Comparison of ENCODE assay signal across 10 cellular contexts in the genomic region with DNA sequence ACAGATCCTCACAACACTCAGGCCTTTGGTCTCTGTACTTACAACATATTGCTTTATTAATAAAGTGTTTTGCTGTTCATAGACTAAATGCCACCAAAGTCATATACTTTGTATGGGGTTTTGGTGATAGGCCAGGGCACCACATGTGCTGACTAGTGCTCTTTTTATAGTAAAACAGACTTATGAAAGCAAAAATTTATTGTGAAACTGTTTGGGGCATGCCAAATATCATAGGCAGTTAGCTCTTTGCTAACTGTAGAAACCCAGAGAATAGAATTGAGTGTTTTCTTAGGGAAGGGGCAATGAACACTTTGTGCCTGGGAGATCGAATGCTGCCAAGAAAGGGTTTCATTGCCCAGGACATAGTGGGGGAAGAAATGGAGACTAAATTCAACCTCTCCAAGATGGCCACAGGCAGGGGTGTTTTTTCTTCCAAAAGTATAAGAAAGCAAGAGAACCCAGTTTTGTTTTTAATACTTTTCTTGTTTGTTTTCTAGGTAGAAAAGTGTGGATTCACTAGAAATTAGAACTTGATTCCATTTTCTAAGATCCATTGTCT.
A peak's percentile ranks its signal among the peaks of the same experiment; 100 is the strongest.
DNase-seq lines count a peak whose midpoint lies in the region; ATAC-seq and TF ChIP-seq lines count a peak whose summit lies in the region.
"Had no signal": no experiment of that assay in that cellular context is flagged by ENCODE, and none has a peak within 500 bp of the region (broad histone marks: within the 10 kb centered on the region; RNA-seq: fewer than 3 reads in every experiment).

No MANE protein-coding gene starts in this region.

- no peaks in the 10 kb centered on the region; the same call in 1 of the 2 replicates for H4K20me1 ChIP-seq in DOHH2 (ENCODE audit: control insufficient read depth, insufficient read depth, low read depth, low read length)
- no peaks in the 10 kb centered on the region for H4K20me1 ChIP-seq in MM.1S (ENCODE audit: insufficient read depth, low read length)
- no peaks in the 10 kb centered on the region for H4K20me1 ChIP-seq in hepatocyte (ENCODE audit: insufficient read depth, poor library complexity, severe bottlenecking)

- H3K9ac ChIP-seq in MM.1S (ENCODE audit: low read length), result peak overlapping the region; percentile 50

- H2AFZ ChIP-seq in MM.1S (ENCODE audit: low read length) (peak overlapping the region; percentile 25), hepatocyte (no peak overlapping the region)

- no peaks in the 10 kb centered on the region for H3K79me2 ChIP-seq in DOHH2 (ENCODE audit: control insufficient read depth, low read length)
- no peaks in the 10 kb centered on the region for H3K79me2 ChIP-seq in MM.1S (ENCODE audit: low read length)
- H3K79me2 ChIP-seq in hepatocyte, result no peaks in the 10 kb centered on the region

- H3K4me3 ChIP-seq in DOHH2 (ENCODE audit: low read length) (peak overlapping the region; percentile 54), MM.1S (ENCODE audit: low read length) (peak overlapping the region; percentile 23; the same call in 1 of the 2 replicates), hepatocyte (no peak overlapping the region)

- H3K4me2 ChIP-seq in DOHH2 (ENCODE audit: low read length), result peak overlapping the region; percentile 68
- peak overlapping the region; percentile 68 for H3K4me2 ChIP-seq in MM.1S (ENCODE audit: low read depth, low read length)
- H3K4me2 ChIP-seq in hepatocyte, result no peak overlapping the region

- H3K9me3 ChIP-seq in DOHH2 (ENCODE audit: control insufficient read depth, insufficient read depth, low read length), result no peaks in the 10 kb centered on the region
- no peaks in the 10 kb centered on the region for H3K9me3 ChIP-seq in MM.1S (replicated peaks; ENCODE audit: insufficient read depth, low read length)
- H3K9me3 ChIP-seq in hepatocyte (ENCODE audit: low read depth), result no peaks in the 10 kb centered on the region

- H3K27ac ChIP-seq in DOHH2 (ENCODE audit: low read depth, low read length) (peak overlapping the region; percentile 54), MM.1S (ENCODE audit: low read length) (peak overlapping the region; percentile 91), hepatocyte (no peak overlapping the region)

- DNase-seq in MM.1S, result peak; percentile 63
- no peak for DNase-seq in GM19238 (ENCODE audit: insufficient read length, low spot score)
- DNase-seq in anterior cingulate cortex (lab: John Stamatoyannopoulos, UW), result no peak
- no peak for DNase-seq in activated CD4-positive, alpha-beta T cell treated with anti-CD3 and anti-CD28 coated beads, Interleukin-2, amount 50 U/mL, for 48 hours
- no peak for DNase-seq in hepatocyte (ENCODE audit: low spot score)
- DNase-seq: caudate nucleus; stimulated activated naive CD8-positive, alpha-beta T cell treated with anti-CD3 and anti-CD28 coated beads, Interleukin-15, Interleukin-2, amounts not matched to agents 100 U/mL and 50 U/mL, for 24 hours had no signal

- H3F3A ChIP-seq in DOHH2 (ENCODE audit: control insufficient read depth, insufficient read depth), result peaks cover 7% of the 10 kb centered on the region; the same call in 1 of the 2 replicates
- H3F3A ChIP-seq in MM.1S (ENCODE audit: insufficient read depth, low read length), result peaks cover 19% of the 10 kb centered on the region

- ATAC-seq in GM19455 (IDR thresholded peaks at IDR 0.05; ENCODE audit: unreplicated experiment) (peak; percentile 56), HG02973 (IDR thresholded peaks at IDR 0.05; ENCODE audit: unreplicated experiment) (peak; percentile 35)
- ATAC-seq: stimulated activated naive CD8-positive, alpha-beta T cell treated with anti-CD3 and anti-CD28 coated beads, Interleukin-15, Interleukin-2, amounts not matched to agents 100 U/mL and 50 U/mL, for 24 hours had no signal

- peaks cover 39% of the 10 kb centered on the region for H3K4me1 ChIP-seq in DOHH2 (ENCODE audit: control insufficient read depth, low read length)
- H3K4me1 ChIP-seq in MM.1S (ENCODE audit: low read length), result peaks cover 48% of the 10 kb centered on the region
- no peaks in the 10 kb centered on the region for H3K4me1 ChIP-seq in hepatocyte (ENCODE audit: insufficient read depth)

- 100% methylated on average over 1 of the region's 1 CpG for WGBS in hepatocyte (ENCODE audit: low lambda C conversion rate, missing lambda C conversion rate)

- H3K9me2 ChIP-seq in DOHH2 (replicated peaks; ENCODE audit: control insufficient read depth, low read length) (no peaks in the 10 kb centered on the region), MM.1S (replicated peaks; ENCODE audit: insufficient read depth, low read length) (no peaks in the 10 kb centered on the region), hepatocyte (replicated peaks; ENCODE audit: insufficient read depth) (no peaks in the 10 kb centered on the region)

- H3K27me3 ChIP-seq in DOHH2 (ENCODE audit: control insufficient read depth, low read length), result no peaks in the 10 kb centered on the region
- no peaks in the 10 kb centered on the region for H3K27me3 ChIP-seq in MM.1S (replicated peaks; ENCODE audit: insufficient read depth, low read length)
- H3K27me3 ChIP-seq in hepatocyte, result no peaks in the 10 kb centered on the region

- TF ChIP-seq CTCF in DOHH2 (IDR thresholded peaks at IDR 0.05; ENCODE audit: low read depth, low read length, poor library complexity, severe bottlenecking) (no peak), MM.1S (IDR thresholded peaks at IDR 0.05; ENCODE audit: low read length) (no peak), hepatocyte (IDR thresholded peaks at IDR 0.05; ENCODE audit: poor library complexity) (no peak)

- no peaks in the 10 kb centered on the region for H3K36me3 ChIP-seq in DOHH2 (ENCODE audit: control insufficient read depth, low read length)
- H3K36me3 ChIP-seq in MM.1S (replicated peaks; ENCODE audit: insufficient read depth, low read length), result no peaks in the 10 kb centered on the region
- H3K36me3 ChIP-seq in hepatocyte (replicated peaks; ENCODE audit: insufficient read depth, low read depth), result no peaks in the 10 kb centered on the region
